In genomic region chr11:35034401-35034800, GRCh38 we compare ENCODE assay signal across 17 cellular contexts.
A peak's percentile ranks its signal among the peaks of the same experiment; 100 is the strongest.
DNase-seq lines count a peak whose midpoint lies in the region; ATAC-seq and TF ChIP-seq lines count a peak whose summit lies in the region.
"Had no signal": no experiment of that assay in that cellular context is flagged by ENCODE, and none has a peak within 500 bp of the region (broad histone marks: within the 10 kb centered on the region; RNA-seq: fewer than 3 reads in every experiment).

No MANE protein-coding gene starts in this region.

- H4K20me1 ChIP-seq in BLaER1, result no peaks in the 10 kb centered on the region
- H4K20me1 ChIP-seq in BLaER1 treated with 17β-estradiol and CSF1 and Interleukin-3, amounts not matched to agents 10 nM and 100 nM, result no peaks in the 10 kb centered on the region
- H4K20me1 ChIP-seq in GM23248 (ENCODE audit: insufficient read depth), result no peaks in the 10 kb centered on the region

- H2BK15ac ChIP-seq in mesenchymal stem cell (ENCODE audit: low read depth, poor library complexity, severe bottlenecking), result no peak overlapping the region

- H3K27ac ChIP-seq in BLaER1, result peak overlapping the region; percentile 80
- H3K27ac ChIP-seq in BLaER1 treated with 17β-estradiol and CSF1 and Interleukin-3, amounts not matched to agents 10 nM and 100 nM, result peak overlapping the region; percentile 61 to 98 (median 95); a peak in 21 of 22 replicates
- H3K27ac ChIP-seq in Panc1 (ENCODE audit: low read length), result peak overlapping the region; percentile 92
- H3K27ac ChIP-seq in mesenchymal stem cell (ENCODE audit: low read length, poor library complexity, severe bottlenecking), result no peak overlapping the region
- H3K27ac ChIP-seq in GM23248, result no peak overlapping the region
- H3K27ac ChIP-seq in right cardiac atrium (ENCODE audit: low read length), result no peak overlapping the region

- H4K91ac ChIP-seq in mesenchymal stem cell (ENCODE audit: low read length), result no peak overlapping the region

- H2BK12ac ChIP-seq in mesenchymal stem cell (ENCODE audit: low read length in 2 of 2), result no peak overlapping the region

- ATAC-seq in Panc1 (no peak), right cardiac atrium (no peak)
- ATAC-seq: HCT116 had no signal

- no peak overlapping the region for H3K4me3 ChIP-seq in BLaER1
- peak overlapping the region in 1 of 10 experiments; percentile 13; a peak in 4 of 20 replicates for H3K4me3 ChIP-seq in BLaER1 treated with 17β-estradiol and CSF1 and Interleukin-3, amounts not matched to agents 10 nM and 100 nM
- H3K4me3 ChIP-seq in Panc1 (ENCODE audit: low read depth in 2 of 2, low read length in 2 of 2), result no peak overlapping the region
- H3K4me3 ChIP-seq in mesenchymal stem cell (ENCODE audit: insufficient read depth in 1 of 2, low read depth in 1 of 2, low read length in 2 of 2), result no peak overlapping the region
- H3K4me3 ChIP-seq in GM23248, result no peak overlapping the region
- H3K4me3 ChIP-seq in right cardiac atrium (ENCODE audit: low read length), result no peak overlapping the region

- H4K8ac ChIP-seq in mesenchymal stem cell (ENCODE audit: low read length), result no peak overlapping the region

- H3K9me3 ChIP-seq in BLaER1 (peaks cover 73% of the 10 kb centered on the region), Panc1 (ENCODE audit: control insufficient read depth, insufficient read depth, low read depth, low read length) (peaks cover 7% of the 10 kb centered on the region; the same call in 1 of the 2 replicates), mesenchymal stem cell (ENCODE audit: control insufficient read depth, low read length) (no peaks in the 10 kb centered on the region), GM23248 (ENCODE audit: low read depth) (no peaks in the 10 kb centered on the region), right cardiac atrium (ENCODE audit: control insufficient read depth, low read length) (no peaks in the 10 kb centered on the region)
- peaks cover 16 to 91% (median 71%) of the 10 kb centered on the region in 11 experiments; a peak in 20 of 22 replicates for H3K9me3 ChIP-seq in BLaER1 treated with 17β-estradiol and CSF1 and Interleukin-3, amounts not matched to agents 10 nM and 100 nM (replicated peaks in 1 of 11)
- H3K9me3 ChIP-seq: BE2C had no signal

- H3K18ac ChIP-seq in mesenchymal stem cell (ENCODE audit: low read depth in 1 of 2, low read length in 2 of 2), result no peak overlapping the region

- no peak overlapping the region for H2AFZ ChIP-seq in mesenchymal stem cell (ENCODE audit: low read depth, low read length)
- no peak overlapping the region for H2AFZ ChIP-seq in GM23248

- CTCF ChIA-PET in Panc1 (lab: Charles Lee), result no interaction called here

- H2AK5ac ChIP-seq in mesenchymal stem cell (ENCODE audit: low read length, severe bottlenecking), result peak overlapping the region; percentile 27

- POLR2A ChIA-PET in Panc1 (lab: Charles Lee), result no interaction called here

- H3K14ac ChIP-seq in mesenchymal stem cell (ENCODE audit: low read length in 2 of 2), result no peak overlapping the region

- no peak overlapping the region for H2BK120ac ChIP-seq in mesenchymal stem cell (ENCODE audit: low read depth, low read length)

- H3K36me3 ChIP-seq in BLaER1, result peaks cover 4% of the 10 kb centered on the region; the same call in 1 of the 2 replicates
- H3K36me3 ChIP-seq in BLaER1 treated with 17β-estradiol and CSF1 and Interleukin-3, amounts not matched to agents 10 nM and 100 nM, result peaks cover 0 to 8% (median 0%) of the 10 kb centered on the region in 11 experiments; a peak in 6 of 22 replicates
- no peaks in the 10 kb centered on the region for H3K36me3 ChIP-seq in Panc1 (ENCODE audit: control insufficient read depth, insufficient read depth, low read length)
- no peaks in the 10 kb centered on the region for H3K36me3 ChIP-seq in mesenchymal stem cell (ENCODE audit: control insufficient read depth in 1 of 2, insufficient read depth in 2 of 2, low read depth in 1 of 2, low read length in 2 of 2)
- no peaks in the 10 kb centered on the region for H3K36me3 ChIP-seq in GM23248 (ENCODE audit: low read depth)
- H3K36me3 ChIP-seq: BE2C had no signal

- peaks cover 7% of the 10 kb centered on the region; the same call in 1 of the 2 replicates for H3K9me2 ChIP-seq in GM23248 (ENCODE audit: insufficient read depth)

- no peak overlapping the region for H3K4ac ChIP-seq in mesenchymal stem cell (ENCODE audit: low read depth in 1 of 2, low read length in 2 of 2)

- no peak overlapping the region for H2BK5ac ChIP-seq in mesenchymal stem cell (ENCODE audit: low read depth, low read length, poor library complexity, severe bottlenecking)

- H3K4me2 ChIP-seq in BLaER1, result peak overlapping the region; percentile 70; the same call in 1 of the 2 replicates
- peak overlapping the region; percentile 51 to 88 (median 74); a peak in 21 of 22 replicates for H3K4me2 ChIP-seq in BLaER1 treated with 17β-estradiol and CSF1 and Interleukin-3, amounts not matched to agents 10 nM and 100 nM
- no peak overlapping the region for H3K4me2 ChIP-seq in mesenchymal stem cell (ENCODE audit: low read length, poor library complexity, severe bottlenecking)
- H3K4me2 ChIP-seq in GM23248 (ENCODE audit: unreplicated experiment), result no peak overlapping the region

- no peak overlapping the region for H3K23ac ChIP-seq in mesenchymal stem cell (ENCODE audit: low read length in 2 of 2)

- BruUV-seq in Panc1 (replicated peaks; lab: Mats Ljungman, UMichigan), result no TSS peak

- no peak for TF ChIP-seq CTCF in Panc1 (IDR thresholded peaks at IDR 0.05)

- in situ Hi-C loops in Panc1 (cut with HindIII; ENCODE audit: low pct_unique_long_range_greater_than_20kb, low sequenced_read_pairs) (no loop called here), GM23248 (cut with MboI) (no loop called here)

- H3F3A ChIP-seq in GM23248 (ENCODE audit: insufficient read depth), result peaks cover 45% of the 10 kb centered on the region

- H3K27me3 ChIP-seq in BLaER1, result no peaks in the 10 kb centered on the region
- no peaks in the 10 kb centered on the region for H3K27me3 ChIP-seq in BLaER1 treated with 17β-estradiol and CSF1 and Interleukin-3, amounts not matched to agents 10 nM and 100 nM
- H3K27me3 ChIP-seq in Panc1 (ENCODE audit: control insufficient read depth, insufficient read depth, low read length), result no peaks in the 10 kb centered on the region
- H3K27me3 ChIP-seq in mesenchymal stem cell (ENCODE audit: control insufficient read depth in 1 of 2, insufficient read depth in 1 of 2, low read length in 2 of 2), result no peaks in the 10 kb centered on the region
- no peaks in the 10 kb centered on the region for H3K27me3 ChIP-seq in GM23248 (replicated peaks; ENCODE audit: insufficient read depth)
- H3K27me3 ChIP-seq in right cardiac atrium (ENCODE audit: control insufficient read depth, insufficient read depth), result no peaks in the 10 kb centered on the region
- H3K27me3 ChIP-seq: BE2C had no signal

- peaks cover 67% of the 10 kb centered on the region for H3K4me1 ChIP-seq in BLaER1
- peaks cover 62 to 97% (median 80%) of the 10 kb centered on the region in 10 experiments for H3K4me1 ChIP-seq in BLaER1 treated with 17β-estradiol and CSF1 and Interleukin-3, amounts not matched to agents 10 nM and 100 nM
- peaks cover 45% of the 10 kb centered on the region for H3K4me1 ChIP-seq in Panc1 (ENCODE audit: control insufficient read depth, insufficient read depth, low read length)
- peaks cover 6% of the 10 kb centered on the region for H3K4me1 ChIP-seq in mesenchymal stem cell (ENCODE audit: control insufficient read depth, insufficient read depth, low read depth, low read length)
- H3K4me1 ChIP-seq in GM23248 (ENCODE audit: insufficient read depth), result peaks cover 57% of the 10 kb centered on the region
- H3K4me1 ChIP-seq in right cardiac atrium (ENCODE audit: control insufficient read depth, insufficient read depth, low read length), result no peaks in the 10 kb centered on the region

- H3K79me1 ChIP-seq in mesenchymal stem cell (replicated peaks; ENCODE audit: low read length, poor library complexity, severe bottlenecking), result peaks cover 3% of the 10 kb centered on the region

- DNase-seq in Panc1 (ENCODE audit: low read depth, low spot score) (no peak), mesenchymal stem cell (no peak), GM23248 (no peak), islet precursor cell (no peak), right cardiac atrium (no peak)
- DNase-seq: ACHN; BE2C; CD4-positive, alpha-beta memory T cell; DMS153; DMS79; GDM1; GOT3; H7; HFFc6 had no signal

- intact Hi-C loops in Panc1 (cut with micrococcal nuclease; ENCODE audit: unreplicated experiment), result loop anchor here (5.0 kb wide), 1 partner anchor 108 kb away; no protein-coding TSS in a partner anchor
- intact Hi-C loops in right cardiac atrium (cut with DNase I), result no loop called here

- no peaks in the 10 kb centered on the region for H3K79me2 ChIP-seq in GM23248 (ENCODE audit: insufficient read depth)

- no peak overlapping the region for H3K9ac ChIP-seq in BLaER1
- peak overlapping the region in 5 of 11 experiments; percentile 71 to 80 (median 76); a peak in 6 of 22 replicates for H3K9ac ChIP-seq in BLaER1 treated with 17β-estradiol and CSF1 and Interleukin-3, amounts not matched to agents 10 nM and 100 nM
- no peak overlapping the region for H3K9ac ChIP-seq in mesenchymal stem cell (ENCODE audit: low read length)
- no peak overlapping the region for H3K9ac ChIP-seq in GM23248

- WGBS in mesenchymal stem cell, result 100% methylated on average over 2 of the region's 3 CpGs
- 98 to 100% methylated on average over 3 of the region's 3 CpGs for WGBS in GM23248 (ENCODE audit: low coverage in 1 of 2, low lambda C conversion rate in 2 of 2, missing lambda C conversion rate in 2 of 2), 2 experiments
- 96% methylated on average over 3 of the region's 3 CpGs for WGBS in right cardiac atrium

Comparison
In these comparisons a context has a peak if more than half of its experiments do, and no peak if none do; other contexts are left out.
1. H3K27ac ChIP-seq: peak in BLaER1 (single experiment), BLaER1 treated with 17β-estradiol and CSF1 and Interleukin-3, amounts not matched to agents 10 nM and 100 nM (11 of 11) and Panc1 (single experiment); none in mesenchymal stem cell (single experiment), GM23248 (single experiment) and right cardiac atrium (single experiment).
2. H3K4me2 ChIP-seq: peak in BLaER1 (single experiment) and BLaER1 treated with 17β-estradiol and CSF1 and Interleukin-3, amounts not matched to agents 10 nM and 100 nM (11 of 11); none in mesenchymal stem cell (single experiment) and GM23248 (single experiment).